Comparison of ENCODE assay signal across 1 cellular context in the genomic region with DNA sequence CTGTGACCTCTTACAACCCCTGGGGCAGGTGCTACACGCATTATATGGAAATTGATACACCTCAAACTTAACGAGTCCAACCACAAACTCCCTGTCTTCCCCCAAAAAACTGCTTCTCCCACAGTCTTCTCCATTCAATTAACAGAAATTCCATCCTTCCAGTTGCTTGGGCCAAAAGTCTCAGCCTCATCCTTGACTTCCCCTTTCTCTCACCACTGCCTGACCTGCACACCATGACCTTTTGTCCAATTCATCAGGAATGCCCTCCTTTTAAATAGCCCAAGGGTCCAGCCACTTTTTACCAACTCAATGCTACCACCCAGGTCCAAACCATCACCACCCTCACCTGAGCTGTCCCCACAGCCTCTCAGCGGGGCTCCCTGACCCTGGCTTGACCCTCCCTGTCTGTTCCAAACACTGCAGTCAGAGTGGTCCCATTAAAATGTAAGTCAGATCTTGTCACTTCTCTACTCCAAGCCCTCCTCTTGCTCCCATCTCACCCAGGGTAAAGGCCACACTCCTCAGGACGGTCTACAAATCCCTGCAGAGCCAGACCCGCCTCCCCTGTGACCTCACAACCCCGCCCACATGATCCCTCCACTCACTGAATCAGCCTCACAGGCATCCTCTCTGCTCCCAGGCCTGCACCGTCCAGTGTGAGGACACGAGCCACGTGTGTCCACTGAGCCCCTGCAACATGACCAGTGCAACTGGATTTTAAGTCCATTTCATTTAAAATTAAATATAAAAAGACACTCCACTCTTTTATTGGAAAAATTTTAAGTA.
TF ChIP-seq lines count a peak whose summit lies in the region.

No MANE protein-coding gene starts in this region.

TF ChIP-seq in GM12878, 131 proteins besides CTCF, POLR2A, EP300 and RAD21 (continued from another document):
- TF ChIP-seq, protein P1, sequence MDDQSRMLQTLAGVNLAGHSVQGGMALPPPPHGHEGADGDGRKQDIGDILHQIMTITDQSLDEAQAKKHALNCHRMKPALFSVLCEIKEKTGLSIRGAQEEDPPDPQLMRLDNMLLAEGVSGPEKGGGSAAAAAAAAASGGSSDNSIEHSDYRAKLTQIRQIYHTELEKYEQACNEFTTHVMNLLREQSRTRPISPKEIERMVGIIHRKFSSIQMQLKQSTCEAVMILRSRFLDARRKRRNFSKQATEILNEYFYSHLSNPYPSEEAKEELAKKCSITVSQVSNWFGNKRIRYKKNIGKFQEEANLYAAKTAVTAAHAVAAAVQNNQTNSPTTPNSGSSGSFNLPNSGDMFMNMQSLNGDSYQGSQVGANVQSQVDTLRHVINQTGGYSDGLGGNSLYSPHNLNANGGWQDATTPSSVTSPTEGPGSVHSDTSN (IDR thresholded peaks at IDR 0.05; ENCODE audit: insufficient replicate concordance, low read depth, low read length) = no peak
